28 cellular contexts compared by ENCODE assay signal in genomic region chr1:14027099-14027498, GRCh38.
DNase-seq lines count a peak whose midpoint lies in the region; ATAC-seq and TF ChIP-seq lines count a peak whose summit lies in the region.
"Had no signal": no experiment of that assay in that cellular context is flagged by ENCODE, and none has a peak within 500 bp of the region (broad histone marks: within the 10 kb centered on the region; RNA-seq: fewer than 3 reads in every experiment).

No MANE protein-coding gene starts in this region.

- no peak overlapping the region for H2AFZ ChIP-seq in SK-N-SH (ENCODE audit: low read depth)

- ATAC-seq in sciatic nerve = no peak
- ATAC-seq: activated naive CD8-positive, alpha-beta T cell treated with anti-CD3 and anti-CD28 coated beads, Interleukin-2, amount 50 U/mL, for 24 hours; activated T-cell treated with anti-CD3 and anti-CD28 coated beads, Interleukin-2, amount 50 U/mL, for 72 hours; heart right ventricle; naive thymus-derived CD8-positive, alpha-beta T cell; PC-3 had no signal

- H3K4me2 ChIP-seq in SK-N-SH = no peak overlapping the region
- H3K4me2 ChIP-seq: smooth muscle cell had no signal

- H3K9me2 ChIP-seq in SK-N-SH = no peaks in the 10 kb centered on the region

- H3K27ac ChIP-seq in SK-N-SH (ENCODE audit: low read depth in 2 of 2, low read length in 1 of 2) = no peak overlapping the region
- H3K27ac ChIP-seq: heart right ventricle, SK-N-MC, testis had no signal

- no peaks in the 10 kb centered on the region for H3F3A ChIP-seq in SK-N-SH (replicated peaks; ENCODE audit: insufficient read depth)

- TF ChIP-seq EP300 in SK-N-SH (IDR thresholded peaks at IDR 0.05; ENCODE audit: borderline replicate concordance in 1 of 2, low read depth in 1 of 2, low read length in 1 of 2) = no peak

- H3K27me3 ChIP-seq in SK-N-SH (ENCODE audit: insufficient read depth) = no peaks in the 10 kb centered on the region
- H3K27me3 ChIP-seq: testis had no signal

- H3K4me3 ChIP-seq in SK-N-SH (ENCODE audit: low read depth in 2 of 2, low read length in 1 of 2) = no peak overlapping the region
- H3K4me3 ChIP-seq: heart right ventricle, lung, SK-N-MC, smooth muscle cell, testis had no signal

- DNase-seq in Ammon's horn (ENCODE audit: low spot score) (peak; percentile 54), G401 (ENCODE audit: low spot score) (peak; percentile 90), NCI-H748 treated with DMSO at 0.1 percent for 48 hours (lab: John Stamatoyannopoulos, UW) (peak; percentile 20), iPS-NIHi11 (ENCODE audit: low spot score) (peak; percentile 18), sciatic nerve (ENCODE audit: low spot score) (no peak), SK-N-SH (no peak)
- no peak for DNase-seq in activated CD4-positive, alpha-beta T cell treated with anti-CD3 and anti-CD28 coated beads for 4 hours
- no peak for DNase-seq in stimulated activated CD4-positive, alpha-beta T cell treated with anti-CD3 and anti-CD28 coated beads, Interleukin-4, amount 100 ng/mL, for 1 hour
- DNase-seq: activated CD4-positive, alpha-beta memory T cell treated with anti-CD3 and anti-CD28 coated beads for 36 hours; activated CD4-positive, CD25-positive, alpha-beta regulatory T cell treated with anti-CD3 and anti-CD28 coated beads, Interleukin-2, amount 50 U/mL, for 72 hours; activated naive CD8-positive, alpha-beta T cell treated with anti-CD3 and anti-CD28 coated beads, Interleukin-2, amount 50 U/mL, for 24 hours; activated T-cell treated with anti-CD3 and anti-CD28 coated beads, Interleukin-2, amount 50 U/mL, for 72 hours; Caco-2; foreskin fibroblast; GOT3; heart right ventricle; HFFc6; IMR-90; MV-4-11; naive thymus-derived CD8-positive, alpha-beta T cell; NCI-H1930; NCI-H446; NK-92 treated with Interleukin-12 subunit alpha and Interleukin-12 subunit beta, amount 100 ng/mL, for 24 hours; testis had no signal

- in situ Hi-C loops in G401 (cut with HindIII; ENCODE audit: low sequenced_read_pairs) = no loop called here

- H3K4me1 ChIP-seq in SK-N-SH (ENCODE audit: control insufficient read depth in 1 of 2, insufficient read depth in 2 of 2, low read depth in 1 of 2, low read length in 1 of 2) = no peaks in the 10 kb centered on the region
- H3K4me1 ChIP-seq: Caco-2, heart right ventricle, testis had no signal

- no peaks in the 10 kb centered on the region for H3K9me3 ChIP-seq in SK-N-SH
- H3K9me3 ChIP-seq: Caco-2, testis had no signal

- CTCF ChIA-PET in SK-N-SH (lab: Yijun Ruan, JAX) = no interaction called here

- POLR2A ChIA-PET in SK-N-SH (lab: Yijun Ruan, JAX) = no interaction called here

- no peaks in the 10 kb centered on the region for H3K79me2 ChIP-seq in SK-N-SH (ENCODE audit: insufficient read depth)

- intact Hi-C loops in sciatic nerve (cut with DNase I) = no loop called here

- no peak for TF ChIP-seq RAD21 in SK-N-SH (IDR thresholded peaks at IDR 0.05; ENCODE audit: low read length)

- no peak for TF ChIP-seq CTCF in SK-N-SH (IDR thresholded peaks at IDR 0.05)

- no peak overlapping the region for H3K9ac ChIP-seq in SK-N-SH

- under 1% methylated on average over 8 of the region's 8 CpGs for WGBS in SK-N-SH (ENCODE audit: low lambda C conversion rate)

- no peaks in the 10 kb centered on the region for H3K36me3 ChIP-seq in SK-N-SH (replicated peaks in 1 of 2; ENCODE audit: control insufficient read depth in 1 of 2, insufficient read depth in 2 of 2, low read length in 1 of 2)
- H3K36me3 ChIP-seq: heart right ventricle had no signal

- no peaks in the 10 kb centered on the region for H4K20me1 ChIP-seq in SK-N-SH (ENCODE audit: insufficient read depth)

TF ChIP-seq in SK-N-SH, 30 proteins besides CTCF, POLR2A, EP300 and RAD21:
- no peak for TF ChIP-seq TCF12 (IDR thresholded peaks at IDR 0.05)
- no peak for TF ChIP-seq NFIC (IDR thresholded peaks at IDR 0.05; ENCODE audit: borderline replicate concordance)
- no peak for TF ChIP-seq POLR2AphosphoS5 (IDR thresholded peaks at IDR 0.05; ENCODE audit: low read depth, low read length)
- TF ChIP-seq FOXJ3 (CRISPR knock-in tag; IDR thresholded peaks at IDR 0.05) = no peak
- TF ChIP-seq ELF1 (IDR thresholded peaks at IDR 0.05) = no peak
- no peak for TF ChIP-seq TEAD4 (IDR thresholded peaks at IDR 0.05; ENCODE audit: borderline replicate concordance, insufficient read depth)
- TF ChIP-seq CHD2 (IDR thresholded peaks at IDR 0.05; ENCODE audit: low read length, partially characterized antibody) = no peak
- TF ChIP-seq TAF1 (IDR thresholded peaks at IDR 0.05; ENCODE audit: borderline replicate concordance, low read depth, low read length) = no peak
- TF ChIP-seq MXI1 (IDR thresholded peaks at IDR 0.05; ENCODE audit: low read depth, low read length) = no peak
- no peak for TF ChIP-seq SIN3A (IDR thresholded peaks at IDR 0.05; ENCODE audit: borderline replicate concordance, low read depth, low read length)
- no peak for TF ChIP-seq GABPA (IDR thresholded peaks at IDR 0.05; ENCODE audit: low read depth)
- TF ChIP-seq FOXM1 (IDR thresholded peaks at IDR 0.05; ENCODE audit: low read depth) = no peak
- TF ChIP-seq ZBTB33 (IDR thresholded peaks at IDR 0.05; ENCODE audit: borderline replicate concordance, low read depth) = no peak
- TF ChIP-seq FOSL2 (IDR thresholded peaks at IDR 0.05; ENCODE audit: borderline replicate concordance, low read depth) = no peak
- TF ChIP-seq NRF1 (IDR thresholded peaks at IDR 0.05; ENCODE audit: low read depth, low read length) = no peak
- no peak for TF ChIP-seq REST (IDR thresholded peaks at IDR 0.05; ENCODE audit: low read depth, low read length)
- no peak for TF ChIP-seq JUND (IDR thresholded peaks at IDR 0.05)
- TF ChIP-seq YY1 (IDR thresholded peaks at IDR 0.05; ENCODE audit: low read depth) = no peak

Comparison
In these comparisons a context has a peak if more than half of its experiments do, and no peak if none do; other contexts are left out.
1. DNase-seq: peak in Ammon's horn (single experiment), G401 (single experiment), NCI-H748 treated with DMSO at 0.1 percent for 48 hours (single experiment) and iPS-NIHi11 (single experiment); none in sciatic nerve (single experiment), activated CD4-positive, alpha-beta T cell treated with anti-CD3 and anti-CD28 coated beads for 4 hours (0 of 2), stimulated activated CD4-positive, alpha-beta T cell treated with anti-CD3 and anti-CD28 coated beads, Interleukin-4, amount 100 ng/mL, for 1 hour (single experiment) and SK-N-SH (single experiment).